In the genomic region with DNA sequence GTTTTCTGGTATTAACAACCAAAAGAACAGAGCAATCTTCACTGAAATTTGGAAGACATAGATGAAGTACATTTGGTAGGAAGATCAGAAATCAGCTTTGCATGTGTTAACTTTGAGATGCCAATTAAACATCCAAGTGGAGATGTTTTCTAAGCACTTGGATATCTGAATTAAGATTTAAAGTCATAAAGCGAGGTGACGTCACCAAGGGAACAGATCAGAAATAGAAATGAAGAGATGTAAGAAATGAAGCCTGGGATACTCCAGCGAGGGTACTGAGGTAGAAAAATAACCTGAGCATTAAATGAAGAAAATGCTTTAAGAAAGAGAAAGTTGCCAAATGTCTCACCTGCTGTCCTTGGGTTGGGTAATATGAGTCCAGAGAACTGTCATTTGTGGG, we compare ENCODE assay signal across 28 cellular contexts.
"Had no signal": no experiment of that assay in that cellular context is flagged by ENCODE, and none has a peak within 500 bp of the region (broad histone marks: within the 10 kb centered on the region; RNA-seq: fewer than 3 reads in every experiment).

No MANE protein-coding gene starts in this region.

- DNase-seq: colonic mucosa; cortex of kidney; dermis blood vessel endothelial cell; dorsolateral prefrontal cortex; effector CD4-positive, alpha-beta T cell; effector CD8-positive, alpha-beta T cell; effector memory CD4-positive, alpha-beta T cell; effector memory CD8-positive, alpha-beta T cell; endodermal cell; erythroblast; esophagus squamous epithelium; foreskin fibroblast; foreskin keratinocyte; foreskin melanocyte; gastrocnemius medialis; glutamatergic neuron; head of caudate nucleus; heart left ventricle; heart right ventricle had no signal

- H3K4me3 ChIP-seq: colonic mucosa, coronary artery, dorsolateral prefrontal cortex, esophagus muscularis mucosa, esophagus squamous epithelium, gastrocnemius medialis, gastroesophageal sphincter, heart left ventricle, heart right ventricle had no signal

- ATAC-seq: effector memory CD8-positive, alpha-beta T cell; esophagus mucosa; foreskin keratinocyte; gastrocnemius medialis; gastroesophageal sphincter; heart left ventricle; heart right ventricle had no signal

- H3K4me1 ChIP-seq: colonic mucosa, esophagus muscularis mucosa, esophagus squamous epithelium, foreskin keratinocyte, gastrocnemius medialis, gastroesophageal sphincter, heart left ventricle, heart right ventricle had no signal

- H3K27me3 ChIP-seq: colonic mucosa, dorsolateral prefrontal cortex, esophagus muscularis mucosa, esophagus squamous epithelium, foreskin keratinocyte, gastrocnemius medialis, gastroesophageal sphincter, heart left ventricle, heart right ventricle had no signal

- H3K9me3 ChIP-seq: colonic mucosa, esophagus muscularis mucosa, esophagus squamous epithelium, gastrocnemius medialis, gastroesophageal sphincter had no signal

- H3K36me3 ChIP-seq: colonic mucosa, esophagus muscularis mucosa, esophagus squamous epithelium, gastrocnemius medialis, gastroesophageal sphincter, heart left ventricle, heart right ventricle had no signal

- FAIRE-seq: colon, endometrium, endothelial cell of umbilical vein, frontal cortex had no signal

- H3K27ac ChIP-seq: colonic mucosa, coronary artery, dorsolateral prefrontal cortex, epithelial cell of prostate, esophagus muscularis mucosa, esophagus squamous epithelium, foreskin keratinocyte, gastrocnemius medialis, gastroesophageal sphincter, heart left ventricle, heart right ventricle had no signal
